In the genomic region with DNA sequence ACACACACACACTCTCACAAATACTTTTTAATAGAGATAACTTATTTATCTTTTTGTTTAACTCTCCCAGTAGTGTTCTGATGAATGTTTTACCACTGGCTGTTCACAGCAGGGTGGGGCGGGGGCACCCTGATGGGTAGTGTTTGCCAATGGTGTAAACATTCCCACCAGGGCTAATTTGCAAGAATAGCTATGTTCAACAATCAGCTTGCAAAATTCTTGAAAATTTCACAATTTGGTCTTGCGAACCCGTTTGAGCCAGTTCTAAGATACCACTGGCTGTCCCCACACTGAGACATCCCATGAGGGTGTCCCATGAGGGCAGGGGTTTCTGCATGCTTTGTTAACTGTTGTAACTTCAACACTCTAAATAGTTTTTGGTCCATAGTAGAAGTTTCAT, we compare ENCODE assay signal across 1 cellular context.
TF ChIP-seq lines count a peak whose summit lies in the region.

No MANE protein-coding gene starts in this region.

TF ChIP-seq in K562, 482 proteins besides CTCF, POLR2A, EP300 and RAD21 (continued from another document):
- TF ChIP-seq, protein P1, sequence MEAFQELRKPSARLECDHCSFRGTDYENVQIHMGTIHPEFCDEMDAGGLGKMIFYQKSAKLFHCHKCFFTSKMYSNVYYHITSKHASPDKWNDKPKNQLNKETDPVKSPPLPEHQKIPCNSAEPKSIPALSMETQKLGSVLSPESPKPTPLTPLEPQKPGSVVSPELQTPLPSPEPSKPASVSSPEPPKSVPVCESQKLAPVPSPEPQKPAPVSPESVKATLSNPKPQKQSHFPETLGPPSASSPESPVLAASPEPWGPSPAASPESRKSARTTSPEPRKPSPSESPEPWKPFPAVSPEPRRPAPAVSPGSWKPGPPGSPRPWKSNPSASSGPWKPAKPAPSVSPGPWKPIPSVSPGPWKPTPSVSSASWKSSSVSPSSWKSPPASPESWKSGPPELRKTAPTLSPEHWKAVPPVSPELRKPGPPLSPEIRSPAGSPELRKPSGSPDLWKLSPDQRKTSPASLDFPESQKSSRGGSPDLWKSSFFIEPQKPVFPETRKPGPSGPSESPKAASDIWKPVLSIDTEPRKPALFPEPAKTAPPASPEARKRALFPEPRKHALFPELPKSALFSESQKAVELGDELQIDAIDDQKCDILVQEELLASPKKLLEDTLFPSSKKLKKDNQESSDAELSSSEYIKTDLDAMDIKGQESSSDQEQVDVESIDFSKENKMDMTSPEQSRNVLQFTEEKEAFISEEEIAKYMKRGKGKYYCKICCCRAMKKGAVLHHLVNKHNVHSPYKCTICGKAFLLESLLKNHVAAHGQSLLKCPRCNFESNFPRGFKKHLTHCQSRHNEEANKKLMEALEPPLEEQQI (IDR thresholded peaks at IDR 0.05) = no peak
- TF ChIP-seq, protein P2, sequence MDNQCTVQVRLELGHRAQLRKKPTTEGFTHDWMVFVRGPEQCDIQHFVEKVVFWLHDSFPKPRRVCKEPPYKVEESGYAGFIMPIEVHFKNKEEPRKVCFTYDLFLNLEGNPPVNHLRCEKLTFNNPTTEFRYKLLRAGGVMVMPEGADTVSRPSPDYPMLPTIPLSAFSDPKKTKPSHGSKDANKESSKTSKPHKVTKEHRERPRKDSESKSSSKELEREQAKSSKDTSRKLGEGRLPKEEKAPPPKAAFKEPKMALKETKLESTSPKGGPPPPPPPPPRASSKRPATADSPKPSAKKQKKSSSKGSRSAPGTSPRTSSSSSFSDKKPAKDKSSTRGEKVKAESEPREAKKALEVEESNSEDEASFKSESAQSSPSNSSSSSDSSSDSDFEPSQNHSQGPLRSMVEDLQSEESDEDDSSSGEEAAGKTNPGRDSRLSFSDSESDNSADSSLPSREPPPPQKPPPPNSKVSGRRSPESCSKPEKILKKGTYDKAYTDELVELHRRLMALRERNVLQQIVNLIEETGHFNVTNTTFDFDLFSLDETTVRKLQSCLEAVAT (IDR thresholded peaks at IDR 0.05) = no peak
